Comparison of ENCODE assay signal across 8 cellular contexts in genomic region chr1:116911166-116911553, GRCh38. TPM values are rescaled to one million over a fixed set of nuclear protein-coding genes. Genes with fewer than 3 reads are reported as not detected.
DNase-seq lines count a peak whose midpoint lies in the region; ATAC-seq, FAIRE-seq and TF ChIP-seq lines count a peak whose summit lies in the region.

No MANE protein-coding gene starts in this region.

- no peak for TF ChIP-seq RAD21 in HCT116 (IDR thresholded peaks at IDR 0.05; ENCODE audit: low read depth)

- H3K27me3 ChIP-seq in HCT116 (ENCODE audit: insufficient read depth, low read length) (no peaks in the 10 kb centered on the region), right atrium auricular region (no peaks in the 10 kb centered on the region)

- POLR2A ChIA-PET in HCT116 (lab: Charles Lee), result no interaction called here

- H3K27ac ChIP-seq in HCT116 (ENCODE audit: low read depth, low read length) (peak overlapping the region; percentile 81), right atrium auricular region (peak overlapping the region; percentile 90 to 93)

- H3K36me3 ChIP-seq in HCT116 (ENCODE audit: control insufficient read depth in 1 of 2, insufficient read depth in 2 of 2, low read length in 2 of 2) (no peaks in the 10 kb centered on the region), right atrium auricular region (no peaks in the 10 kb centered on the region)

- TF ChIP-seq CTCF in HCT116 (IDR thresholded peaks at IDR 0.05 in 2 of 3, conservative IDR thresholded peaks at IDR 0.05 in 1 of 3; ENCODE audit: borderline replicate concordance in 1 of 3, insufficient read depth in 1 of 3, low read depth in 2 of 3, low read length in 2 of 3) (no peak), right atrium auricular region (IDR thresholded peaks at IDR 0.05) (no peak)

- intact Hi-C loops in HCT116 (cut with micrococcal nuclease), result no loop called here
- intact Hi-C loops in sciatic nerve (cut with DNase I), result no loop called here

- BruUV-seq in HCT116 (replicated peaks; lab: Mats Ljungman, UMichigan), result no TSS peak

- DNase-seq in HCT116 (ENCODE audit: low read depth, low spot score) (no peak), SK-N-DZ (ENCODE audit: low spot score) (peak; percentile 9), right atrium auricular region (ENCODE audit: low spot score) (no peak), sciatic nerve (ENCODE audit: low spot score) (no peak), frontal cortex (ENCODE audit: low spot score in 2 of 2) (no peak), NCI-H128 (lab: John Stamatoyannopoulos, UW; ENCODE audit: unreplicated experiment) (no peak)

- CTCF ChIA-PET in HCT116 (lab: Charles Lee), result interaction anchor here (0.7 kb wide), 1 partner anchor 147 kb away, joined by 3 read pairs; no protein-coding TSS in a partner anchor

- no peaks in the 10 kb centered on the region for H4K20me1 ChIP-seq in HCT116 (ENCODE audit: insufficient read depth)

- H2AFZ ChIP-seq in HCT116 (ENCODE audit: low read depth, low read length, poor library complexity, severe bottlenecking), result no peak overlapping the region

- ATAC-seq in HCT116 (no peak), sciatic nerve (peak; percentile 3), HG02642 (IDR thresholded peaks at IDR 0.05; ENCODE audit: poor library complexity, unreplicated experiment) (no peak), GM21576 (IDR thresholded peaks at IDR 0.05; ENCODE audit: unreplicated experiment) (no peak)

- H3K79me2 ChIP-seq in HCT116 (ENCODE audit: insufficient read depth, low read length), result peaks cover 51% of the 10 kb centered on the region

- no peak for TF ChIP-seq POLR2A in HCT116 (IDR thresholded peaks at IDR 0.05; ENCODE audit: borderline replicate concordance, extremely low read depth, insufficient read depth, insufficient read length)

- peak overlapping the region; percentile 77 for H3K9ac ChIP-seq in HCT116 (ENCODE audit: low read length)

- no peak for FAIRE-seq in frontal cortex (lab: Jason Lieb, UNC)

- H3K9me2 ChIP-seq in HCT116 (ENCODE audit: insufficient read depth), result no peaks in the 10 kb centered on the region

- peaks cover 5 to 19% of the 10 kb centered on the region in 2 experiments; a peak in 3 of 4 replicates for H3K4me1 ChIP-seq in HCT116 (ENCODE audit: control insufficient read depth in 1 of 2, insufficient read depth in 2 of 2, low read length in 2 of 2)
- H3K4me1 ChIP-seq in right atrium auricular region, result peaks cover 0 to 55% of the 10 kb centered on the region in 2 donors

- RAD21 ChIA-PET in HCT116 (lab: Charles Lee; ENCODE audit: low non-redundant PET in 1 of 2, low total read pairs in 2 of 2, uncharacterized antibody in 2 of 2, unreplicated experiment in 2 of 2), result no interaction called here

- H3K4me2 ChIP-seq in HCT116 (ENCODE audit: low read length), result peak overlapping the region; percentile 83

- H3K4me3 ChIP-seq in HCT116 (replicated peaks in 1 of 2; ENCODE audit: low read depth in 1 of 2, low read length in 2 of 2), result peak overlapping the region; percentile 70 to 79
- peak overlapping the region; percentile 64 to 85 for H3K4me3 ChIP-seq in right atrium auricular region

- H3K9me3 ChIP-seq in HCT116 (ENCODE audit: control insufficient read depth in 1 of 2, insufficient read depth in 1 of 2, low read depth in 1 of 2, low read length in 2 of 2) (no peaks in the 10 kb centered on the region), right atrium auricular region (no peaks in the 10 kb centered on the region)

TF ChIP-seq in HCT116, 20 proteins besides CTCF, POLR2A, EP300 and RAD21:
- TF ChIP-seq CEBPB (IDR thresholded peaks at IDR 0.05; ENCODE audit: low read depth), result no peak
- no peak for TF ChIP-seq EZH2phosphoT487 (IDR thresholded peaks at IDR 0.05; ENCODE audit: borderline replicate concordance)
- no peak for TF ChIP-seq YY1 (IDR thresholded peaks at IDR 0.05; ENCODE audit: extremely low read depth, insufficient replicate concordance, low read depth, low read length)
- TF ChIP-seq SRF (IDR thresholded peaks at IDR 0.05; ENCODE audit: low read depth), result no peak
- no peak for TF ChIP-seq JUND (IDR thresholded peaks at IDR 0.05)
- TF ChIP-seq ZBTB33 (IDR thresholded peaks at IDR 0.05; ENCODE audit: extremely low read depth, insufficient replicate concordance, low read length), result no peak
- TF ChIP-seq EGR1 (IDR thresholded peaks at IDR 0.05; ENCODE audit: low read depth), result no peak
- no peak for TF ChIP-seq FOSL1 (IDR thresholded peaks at IDR 0.05; ENCODE audit: low read depth)
- TF ChIP-seq TCF7L2 (IDR thresholded peaks at IDR 0.05; ENCODE audit: borderline replicate concordance, extremely low read depth, insufficient read depth, insufficient read length), result no peak

RNA-seq across cellular contexts. Expression of gene PTGFRN, which starts 1.4 kb away (rescaled TPM):
- total RNA-seq in HCT116 (2021; ENCODE audit: unreplicated experiment) (60.6 TPM), right atrium auricular region (100 to 1,000 TPM; 129 to 141 TPM), sciatic nerve (20.4 TPM), frontal cortex (40.8 TPM)
- 19.1 and 28.3 TPM in 2 replicates for polyA plus RNA-seq in HCT116 (2012)
- polyA plus RNA-seq in SK-N-DZ (2014; cell fraction: cytosol; rRNA removed), result 21.3 and 21.8 TPM in 2 replicates
- polyA plus RNA-seq in SK-N-DZ (2014; cell fraction: nucleus; rRNA removed), result 8.0 and 17.1 TPM in 2 replicates
